ENCODE assay signal across 8 cellular contexts in genomic region chr20:49276895-49277785, GRCh38. TPM values are rescaled to one million over a fixed set of nuclear protein-coding genes. Genes with fewer than 3 reads are reported as not detected.
DNase-seq lines count a peak whose midpoint lies in the region; ATAC-seq and TF ChIP-seq lines count a peak whose summit lies in the region.

No MANE protein-coding gene starts in this region.

- H3K27me3 Mint-ChIP-seq in immature natural killer cell (ENCODE audit: low read depth in 3 of 3) = peaks cover 15 to 29% (median 26%) of the 10 kb centered on the region in 3 donors

- H3K27ac Mint-ChIP-seq in immature natural killer cell = peak overlapping the region; percentile 93 to 98 (median 95)

- H3K9ac ChIP-seq in SK-N-MC (ENCODE audit: insufficient read length) = peak overlapping the region; percentile 100

- TF ChIP-seq CTCF in GM12875 (IDR thresholded peaks at IDR 0.05; ENCODE audit: borderline replicate concordance, insufficient read depth, low read depth, low read length) = no peak

- peak overlapping the region; percentile 74 for H3K4me3 ChIP-seq in GM12875 (ENCODE audit: low read depth, low read length)
- H3K4me3 ChIP-seq in SK-N-MC = peak overlapping the region; percentile 100

- H3K4me1 Mint-ChIP-seq in immature natural killer cell = peaks cover 67 to 78% of the 10 kb centered on the region in 2 donors

- H3K9me3 Mint-ChIP-seq in immature natural killer cell = peaks cover 0 to 21% (median 15%) of the 10 kb centered on the region in 6 donors

- no peak for ATAC-seq in HG03045 (IDR thresholded peaks at IDR 0.05; ENCODE audit: unreplicated experiment)

- peaks cover 28 to 49% (median 32%) of the 10 kb centered on the region in 3 donors for H3K36me3 Mint-ChIP-seq in immature natural killer cell

- DNase-seq in SK-N-MC (ENCODE audit: low read depth, low spot score) = no peak
- peak; percentile 37 for DNase-seq in astrocyte of the hippocampus (ENCODE audit: low read depth, low spot score)
- peak in 2 of 3 donors; percentile 17 to 25 for DNase-seq in immature natural killer cell
- DNase-seq in stimulated activated CD4-positive, alpha-beta T cell treated with anti-CD3 and anti-CD28 coated beads, Interleukin-1b, Interleukin-23, amount 100 ng/mL, for 48 hours = peak; percentile 81
- no peak for DNase-seq in kidney glomerular epithelial cell (lab: John Stamatoyannopoulos, UW)
- no peak for DNase-seq in T1000 (lab: John Stamatoyannopoulos, UW)

- no peaks in the 10 kb centered on the region for H3K9me3 ChIP-seq in SK-N-MC (ENCODE audit: low read depth, low read length)

- peaks cover 72% of the 10 kb centered on the region for H3K36me3 ChIP-seq in SK-N-MC (ENCODE audit: insufficient read depth, low read length)

- H3K27ac ChIP-seq in SK-N-MC = peak overlapping the region; percentile 94

- H3K4me3 Mint-ChIP-seq in immature natural killer cell = peak overlapping the region; percentile 92 to 98 (median 94)

RNA-seq across cellular contexts. Expression of gene ZNFX1, which starts 0.7 kb away (rescaled TPM):
- 10 to 100 TPM; 17.2 to 59.2 (median 17.9) TPM for polyA plus RNA-seq in immature natural killer cell

RNA-seq across cellular contexts. Expression of gene DDX27, which starts 57.9 kb away (rescaled TPM):
- 10 to 100 TPM; 14.3 to 41.9 (median 18.7) TPM for polyA plus RNA-seq in immature natural killer cell

Comparison
In these comparisons a context has a peak if more than half of its experiments do, and no peak if none do; other contexts are left out.
1. DNase-seq: peak in astrocyte of the hippocampus (single experiment), immature natural killer cell (2 of 3) and stimulated activated CD4-positive, alpha-beta T cell treated with anti-CD3 and anti-CD28 coated beads, Interleukin-1b, Interleukin-23, amount 100 ng/mL, for 48 hours (single experiment); none in SK-N-MC (single experiment), kidney glomerular epithelial cell (single experiment) and T1000 (single experiment).